In the genomic region with DNA sequence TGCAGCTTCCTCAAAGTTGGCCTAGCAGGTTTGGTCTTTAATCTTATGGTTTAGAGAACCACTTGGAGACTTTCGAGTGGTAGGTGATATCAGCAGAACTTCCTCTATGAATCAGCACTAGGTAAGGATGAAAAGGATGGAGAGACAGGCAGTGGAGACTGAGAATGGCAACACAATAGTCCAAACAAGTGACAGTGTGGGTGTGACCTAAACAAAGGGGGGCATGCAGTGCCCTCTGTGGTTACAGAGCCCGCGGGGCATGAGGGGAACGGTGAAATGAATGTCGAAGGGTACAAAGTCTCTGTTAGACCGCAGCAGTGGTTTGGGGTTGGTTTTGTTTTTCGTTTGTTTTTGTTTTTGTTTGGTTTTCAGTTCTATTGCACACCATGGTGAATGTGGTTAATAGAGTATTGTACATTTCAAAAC, we compare ENCODE assay signal across 14 cellular contexts.
DNase-seq lines count a peak whose midpoint lies in the region; ATAC-seq and TF ChIP-seq lines count a peak whose summit lies in the region.
"Had no signal": no experiment of that assay in that cellular context is flagged by ENCODE, and none has a peak within 500 bp of the region (broad histone marks: within the 10 kb centered on the region; RNA-seq: fewer than 3 reads in every experiment).

No MANE protein-coding gene starts in this region.

- H3K4me1 ChIP-seq in Caco-2 = no peaks in the 10 kb centered on the region

- DNase-seq in effector memory CD8-positive, alpha-beta T cell = no peak
- DNase-seq in NCI-H2171 (lab: John Stamatoyannopoulos, UW) (no peak), Caco-2 (no peak), AML-193 (lab: John Stamatoyannopoulos, UW) (no peak), NCI-H1048 (lab: John Stamatoyannopoulos, UW) (no peak)
- DNase-seq: activated CD4-positive, alpha-beta memory T cell treated with anti-CD3 and anti-CD28 coated beads for 36 hours; left ventricle myocardium superior; NCI-H1105 treated with DMSO at 0.1 percent for 48 hours; NK-92 treated with Interleukin-12 subunit alpha and Interleukin-12 subunit beta, amount 100 ng/mL, for 24 hours; ovary had no signal

- no peaks in the 10 kb centered on the region for H3K27me3 Mint-ChIP-seq in effector memory CD8-positive, alpha-beta T cell
- H3K27me3 Mint-ChIP-seq in Caco-2 (ENCODE audit: insufficient read depth, unreplicated experiment) = peaks cover 37% of the 10 kb centered on the region
- H3K27me3 Mint-ChIP-seq: activated CD4-positive, alpha-beta memory T cell treated with anti-CD3 and anti-CD28 coated beads for 36 hours; activated naive CD8-positive, alpha-beta T cell had no signal

- peaks cover 10 to 41% of the 10 kb centered on the region in 2 donors for H3K9me3 Mint-ChIP-seq in effector memory CD8-positive, alpha-beta T cell
- no peaks in the 10 kb centered on the region for H3K9me3 Mint-ChIP-seq in Caco-2 (ENCODE audit: unreplicated experiment)

- no peak overlapping the region for H3K4me3 ChIP-seq in Caco-2 (ENCODE audit: low read depth, low read length)
- H3K4me3 ChIP-seq: ovary had no signal

- peaks cover 0 to 4% of the 10 kb centered on the region in 2 donors for H3K4me1 Mint-ChIP-seq in effector memory CD8-positive, alpha-beta T cell (ENCODE audit: low read depth in 2 of 2)
- H3K4me1 Mint-ChIP-seq in Caco-2 (ENCODE audit: low read depth, unreplicated experiment) = peaks cover 8% of the 10 kb centered on the region

- no peaks in the 10 kb centered on the region for H3K36me3 ChIP-seq in Caco-2 (ENCODE audit: control insufficient read depth, insufficient read depth, low read length)
- H3K36me3 ChIP-seq: ovary had no signal

- intact Hi-C loops in Caco-2 (cut with micrococcal nuclease; ENCODE audit: unreplicated experiment) = no loop called here

- CTCF ChIA-PET in Caco-2 (lab: Charles Lee) = no interaction called here

- H3K4me3 Mint-ChIP-seq in effector memory CD8-positive, alpha-beta T cell = peak overlapping the region in 1 of 2 donors; percentile 5
- H3K4me3 Mint-ChIP-seq in Caco-2 (ENCODE audit: unreplicated experiment) = no peak overlapping the region
- H3K4me3 Mint-ChIP-seq: activated CD4-positive, alpha-beta memory T cell treated with anti-CD3 and anti-CD28 coated beads for 36 hours; activated naive CD8-positive, alpha-beta T cell had no signal

- H3K27me3 ChIP-seq in Caco-2 (replicated peaks; ENCODE audit: control insufficient read depth, insufficient read depth, low read length) = no peaks in the 10 kb centered on the region; the same call in 1 of the 2 replicates
- H3K27me3 ChIP-seq: ovary had no signal

- POLR2A ChIA-PET in Caco-2 (lab: Charles Lee) = no interaction called here

- peak; percentile 96 for ATAC-seq in GM18858 (IDR thresholded peaks at IDR 0.05; ENCODE audit: unreplicated experiment)
- peak; percentile 82 for ATAC-seq in GM21515 (IDR thresholded peaks at IDR 0.05; ENCODE audit: unreplicated experiment)
- peak; percentile 90 for ATAC-seq in HG03064 (IDR thresholded peaks at IDR 0.05; ENCODE audit: low read depth, unreplicated experiment)
- peak; percentile 40 for ATAC-seq in effector memory CD8-positive, alpha-beta T cell (replicated peaks)
- ATAC-seq: left ventricle myocardium superior had no signal

- no TSS peak for BruUV-seq in Caco-2 (replicated peaks; lab: Mats Ljungman, UMichigan)

- TF ChIP-seq CTCF in Caco-2 (IDR thresholded peaks at IDR 0.05; ENCODE audit: insufficient read depth in 1 of 2, low read depth in 1 of 2, low read length in 1 of 2, severe bottlenecking in 1 of 2, unreplicated experiment in 1 of 2) = no peak

- no peaks in the 10 kb centered on the region for H3K9me3 ChIP-seq in Caco-2
- H3K9me3 ChIP-seq: ovary had no signal

- H3K36me3 Mint-ChIP-seq in effector memory CD8-positive, alpha-beta T cell (ENCODE audit: insufficient read depth) = no peaks in the 10 kb centered on the region
- no peaks in the 10 kb centered on the region for H3K36me3 Mint-ChIP-seq in Caco-2 (ENCODE audit: insufficient read depth, unreplicated experiment)
- H3K36me3 Mint-ChIP-seq: activated CD4-positive, alpha-beta memory T cell treated with anti-CD3 and anti-CD28 coated beads for 36 hours; activated naive CD8-positive, alpha-beta T cell had no signal

- no peak overlapping the region for H3K27ac Mint-ChIP-seq in effector memory CD8-positive, alpha-beta T cell
- H3K27ac Mint-ChIP-seq in Caco-2 (ENCODE audit: unreplicated experiment) = no peak overlapping the region
- H3K27ac Mint-ChIP-seq: activated CD4-positive, alpha-beta memory T cell treated with anti-CD3 and anti-CD28 coated beads for 36 hours; activated naive CD8-positive, alpha-beta T cell had no signal

Comparison
In these comparisons a context has a peak if more than half of its experiments do, and no peak if none do; other contexts are left out.
1. ATAC-seq: peak in every context shown above with its lines; median percentile 96 in GM18858; 90 in HG03064; 82 in GM21515; 40 in effector memory CD8-positive, alpha-beta T cell.